ENCODE assay signal across 14 cellular contexts in genomic region chr3:55483196-55484095, GRCh38. TPM values are rescaled to one million over a fixed set of nuclear protein-coding genes. Genes with fewer than 3 reads are reported as not detected.
DNase-seq lines count a peak whose midpoint lies in the region; ATAC-seq, FAIRE-seq and TF ChIP-seq lines count a peak whose summit lies in the region.
"Had no signal": no experiment of that assay in that cellular context is flagged by ENCODE, and none has a peak within 500 bp of the region (broad histone marks: within the 10 kb centered on the region; RNA-seq: fewer than 3 reads in every experiment).

No MANE protein-coding gene starts in this region.

- no peak overlapping the region for H3K56ac ChIP-seq in H1 (replicated peaks; ENCODE audit: insufficient read length, low read depth, low read length)
- H3K56ac ChIP-seq in mesendoderm (ENCODE audit: low read length), result peak overlapping the region; percentile 91

- no peak overlapping the region for H4K91ac ChIP-seq in H1 (replicated peaks; ENCODE audit: insufficient read length, low read length)

- H2BK15ac ChIP-seq in H1 (ENCODE audit: low read length) (peak overlapping the region; percentile 72; the same call in 1 of the 2 replicates), mesendoderm (replicated peaks; ENCODE audit: low read depth) (no peak overlapping the region)

- TF ChIP-seq RAD21 in H1 (IDR thresholded peaks at IDR 0.05 in 1 of 2, conservative IDR thresholded peaks at IDR 0.05 in 1 of 2; ENCODE audit: low read depth in 2 of 2, low read length in 2 of 2), result no peak

- TF ChIP-seq EP300 in H1 (IDR thresholded peaks at IDR 0.05; ENCODE audit: borderline replicate concordance in 1 of 2, low read depth in 2 of 2, low read length in 2 of 2), result no peak

- peak overlapping the region; percentile 99 for H3K4me2 ChIP-seq in H1 (ENCODE audit: insufficient read depth in 1 of 2, low read depth in 2 of 2, low read length in 2 of 2)
- peak overlapping the region; percentile 100 for H3K4me2 ChIP-seq in mesendoderm (ENCODE audit: low read length)

- H3K79me2 ChIP-seq in H1 (ENCODE audit: control insufficient read depth in 1 of 2, insufficient read depth in 2 of 2, low read length in 2 of 2), result no peaks in the 10 kb centered on the region
- peaks cover 29% of the 10 kb centered on the region for H3K79me2 ChIP-seq in mesendoderm (ENCODE audit: control insufficient read depth, insufficient read depth, low read length)

- DNase-seq in cardiac muscle cell (ENCODE audit: low read depth in 1 of 2, low spot score in 1 of 2) (peak in 1 of 2 donors; percentile 38), Right ventricle myocardium superior (no peak), H1 (ENCODE audit: low read depth in 1 of 2, low spot score in 2 of 2) (peak in 1 of 2 experiments; percentile 65), mesendoderm (peak; percentile 61), uterus (no peak), adrenal gland (no peak), aorta (no peak), NCI-H345 (lab: John Stamatoyannopoulos, UW) (no peak)
- DNase-seq: activated CD4-positive, alpha-beta T cell treated with anti-CD3 and anti-CD28 coated beads, Interleukin-2, amount 50 U/mL, for 4 hours; activated gamma-delta T cell; KG1; NCI-H2081; sigmoid colon; T-helper 2 cell had no signal

- H4K20me1 ChIP-seq in H1 (replicated peaks in 1 of 2; ENCODE audit: control insufficient read depth in 1 of 2, insufficient read depth in 2 of 2, low read length in 2 of 2), result peaks cover 5 to 12% of the 10 kb centered on the region in 2 experiments

- H2AK5ac ChIP-seq in H1 (ENCODE audit: low read depth, low read length), result no peak overlapping the region
- H2AK5ac ChIP-seq in mesendoderm (ENCODE audit: low read length), result no peak overlapping the region

- H2BK5ac ChIP-seq in H1 (ENCODE audit: low read depth, low read length) (no peak overlapping the region), mesendoderm (ENCODE audit: low read length) (no peak overlapping the region)

- H2BK20ac ChIP-seq in H1 (ENCODE audit: low read length), result peak overlapping the region; percentile 73

- no peaks in the 10 kb centered on the region for H3K27me3 ChIP-seq in cardiac muscle cell
- peaks cover 30 to 81% (median 68%) of the 10 kb centered on the region in 4 experiments for H3K27me3 ChIP-seq in H1 (replicated peaks in 1 of 4; ENCODE audit: control insufficient read depth in 3 of 4, extremely low read depth in 1 of 4, insufficient read depth in 3 of 4, low read length in 3 of 4)
- peaks cover 11% of the 10 kb centered on the region for H3K27me3 ChIP-seq in mesendoderm (ENCODE audit: insufficient read depth, low read length, poor library complexity)
- no peaks in the 10 kb centered on the region for H3K27me3 ChIP-seq in uterus
- peaks cover 62% of the 10 kb centered on the region for H3K27me3 ChIP-seq in adrenal gland
- peaks cover 0 to 1% of the 10 kb centered on the region in 2 donors for H3K27me3 ChIP-seq in aorta (ENCODE audit: control insufficient read depth in 1 of 2, insufficient read depth in 2 of 2, low read length in 1 of 2)

- H3K4me3 ChIP-seq in cardiac muscle cell (peak overlapping the region; percentile 70), H1 (ENCODE audit: extremely low read depth in 1 of 4, insufficient read depth in 2 of 4, low read depth in 3 of 4, low read length in 4 of 4) (peak overlapping the region; percentile 45 to 90 (median 57)), mesendoderm (ENCODE audit: low read length) (peak overlapping the region; percentile 76), uterus (peak overlapping the region; percentile 41 to 71), adrenal gland (no peak overlapping the region), aorta (ENCODE audit: low read length in 2 of 2) (no peak overlapping the region)

- H3K18ac ChIP-seq in H1 (ENCODE audit: extremely low read depth, low read length) (peak overlapping the region; percentile 43; the same call in 1 of the 2 replicates), mesendoderm (ENCODE audit: low read length) (peak overlapping the region; percentile 65)

- no peak for ATAC-seq in Right ventricle myocardium superior (ENCODE audit: poor library complexity)
- ATAC-seq in aorta (ENCODE audit: low FRiP score), result no peak

- no peak overlapping the region for H3K27ac ChIP-seq in cardiac muscle cell
- no peak overlapping the region for H3K27ac ChIP-seq in H1 (ENCODE audit: low read depth, low read length)
- no peak overlapping the region for H3K27ac ChIP-seq in mesendoderm (ENCODE audit: low read depth, low read length)
- H3K27ac ChIP-seq in uterus, result peak overlapping the region; percentile 84 to 91
- no peak overlapping the region for H3K27ac ChIP-seq in adrenal gland
- no peak overlapping the region for H3K27ac ChIP-seq in aorta (ENCODE audit: low read depth in 1 of 2, low read length in 2 of 2)

- H3K4me1 ChIP-seq in cardiac muscle cell (ENCODE audit: low read depth) (peaks cover 26% of the 10 kb centered on the region), H1 (replicated peaks in 1 of 4; ENCODE audit: control insufficient read depth in 3 of 4, insufficient read depth in 4 of 4, low read length in 3 of 4) (peaks cover 0 to 20% (median 9%) of the 10 kb centered on the region in 4 experiments; a peak in 6 of 7 replicates), mesendoderm (ENCODE audit: control insufficient read depth, low read depth, low read length) (peaks cover 8% of the 10 kb centered on the region), uterus (no peaks in the 10 kb centered on the region), adrenal gland (replicated peaks in 1 of 2) (peaks cover 0 to 27% of the 10 kb centered on the region in 2 donors), aorta (ENCODE audit: control insufficient read depth in 1 of 2, insufficient read depth in 2 of 2, low read length in 2 of 2) (no peaks in the 10 kb centered on the region)

- FAIRE-seq in H1 (lab: Jason Lieb, UNC), result no peak

- H3K23ac ChIP-seq in H1 (ENCODE audit: insufficient read length) (no peak overlapping the region), mesendoderm (ENCODE audit: low read length) (no peak overlapping the region)

- H3K79me1 ChIP-seq in H1 (ENCODE audit: low read depth, low read length) (no peaks in the 10 kb centered on the region), mesendoderm (ENCODE audit: low read length) (peaks cover 6% of the 10 kb centered on the region)

- H4K5ac ChIP-seq in H1 (ENCODE audit: insufficient read length, low read depth, low read length), result no peak overlapping the region
- H4K5ac ChIP-seq in mesendoderm (ENCODE audit: low read length), result no peak overlapping the region

- intact Hi-C loops in Right ventricle myocardium superior (cut with DNase I), result no loop called here
- intact Hi-C loops in uterus (cut with DNase I; ENCODE audit: low total_unique reads), result no loop called here
- intact Hi-C loops in adrenal gland (cut with DNase I), result loop anchor here in 1 of 2 donors (5.0 kb wide), 1 partner anchor 264 kb away; no protein-coding TSS in a partner anchor
- intact Hi-C loops in aorta (cut with DNase I), result loop anchor here (2.0 to 10.0 kb wide), 4 partner anchors 263 to 1011 kb away; no protein-coding TSS in a partner anchor

- H2BK12ac ChIP-seq in H1 (ENCODE audit: low read depth, low read length), result peak overlapping the region; percentile 60; the same call in 1 of the 2 replicates

- WGBS in H1 (ENCODE audit: extremely low coverage in 1 of 2, insufficient coverage in 1 of 2, insufficient read length in 1 of 2, insufficient replicate concordance in 2 of 2, low coverage in 1 of 2, low lambda C conversion rate in 2 of 2, missing lambda C conversion rate in 1 of 2), 2 experiments, result 7% methylated on average over 40 of the region's 40 CpGs; no CpG with 5 or more reads in 1 of the 2 experiments
- WGBS in mesendoderm (ENCODE audit: extremely low coverage, insufficient coverage, low lambda C conversion rate), result no CpG with 5 or more reads among the region's 40 CpGs
- WGBS in adrenal gland, 4 donors, result 61 to 73% (median 64%) methylated on average over 40 of the region's 40 CpGs
- WGBS in aorta, 2 donors, result 41 to 54% methylated on average over 40 of the region's 40 CpGs

- H4K8ac ChIP-seq in H1 (ENCODE audit: extremely low read depth, insufficient read depth, low read length), result no peak overlapping the region
- no peak overlapping the region for H4K8ac ChIP-seq in mesendoderm (ENCODE audit: low read depth, low read length)

- H2AFZ ChIP-seq in H1 (ENCODE audit: low read length), result no peak overlapping the region

- CTCF ChIA-PET in H1 (lab: Charles Lee; ENCODE audit: partially characterized antibody), result interaction anchor here (0.5 to 3.2 kb wide), 10 partner anchors 26 to 1130 kb away, joined by 3 to 16 read pairs (median 3); no protein-coding TSS in a partner anchor

- TF ChIP-seq POLR2A in H1 (IDR thresholded peaks at IDR 0.05; ENCODE audit: control extremely low read depth in 1 of 2, low read depth in 2 of 2, low read length in 2 of 2), result no peak
- no peak for TF ChIP-seq POLR2A in uterus (IDR thresholded peaks at IDR 0.05)
- no peak for TF ChIP-seq POLR2A in adrenal gland (IDR thresholded peaks at IDR 0.05)

- no peaks in the 10 kb centered on the region for H3K9me3 ChIP-seq in cardiac muscle cell (ENCODE audit: low read depth)
- no peaks in the 10 kb centered on the region for H3K9me3 ChIP-seq in H1 (ENCODE audit: insufficient read depth in 2 of 2, low read depth in 1 of 2, low read length in 1 of 2)
- H3K9me3 ChIP-seq in uterus, result no peaks in the 10 kb centered on the region
- H3K9me3 ChIP-seq in adrenal gland (replicated peaks in 1 of 3), result no peaks in the 10 kb centered on the region
- no peaks in the 10 kb centered on the region for H3K9me3 ChIP-seq in aorta (ENCODE audit: control insufficient read depth, low read length)
- H3K9me3 ChIP-seq: sigmoid colon had no signal

- H3K14ac ChIP-seq in H1 (ENCODE audit: insufficient read length), result no peak overlapping the region

- H3K4ac ChIP-seq in H1 (replicated peaks; ENCODE audit: insufficient read length, low read depth, low read length) (no peak overlapping the region), mesendoderm (ENCODE audit: low read depth, low read length) (no peak overlapping the region)

- H3K9ac ChIP-seq in H1 (replicated peaks in 1 of 4; ENCODE audit: extremely low read depth in 1 of 4, low read depth in 3 of 4, low read length in 3 of 4) (no peak overlapping the region), mesendoderm (ENCODE audit: low read length) (peak overlapping the region; percentile 85)

- H2BK120ac ChIP-seq in H1 (replicated peaks; ENCODE audit: low read depth, low read length) (no peak overlapping the region), mesendoderm (ENCODE audit: low read depth, low read length) (no peak overlapping the region)

- H3K36me3 ChIP-seq in cardiac muscle cell (peaks cover 12% of the 10 kb centered on the region), H1 (ENCODE audit: control insufficient read depth in 2 of 4, insufficient read depth in 4 of 4, low read length in 3 of 4) (0 out of 8 replicates have a peak, but pooled peaks cover 0 to 2% (median 0%) of the 10 kb centered on the region in 4 experiments), mesendoderm (ENCODE audit: control insufficient read depth, insufficient read depth, low read length) (no peaks in the 10 kb centered on the region), uterus (no peaks in the 10 kb centered on the region), adrenal gland (replicated peaks in 1 of 2) (no peaks in the 10 kb centered on the region), aorta (ENCODE audit: control insufficient read depth in 1 of 2, insufficient read depth in 2 of 2, low read length in 1 of 2) (no peaks in the 10 kb centered on the region)
- H3K36me3 ChIP-seq: sigmoid colon had no signal

- POLR2A ChIA-PET in H1 (lab: Charles Lee; ENCODE audit: partially characterized antibody), result interaction anchor here (1.0 to 1.6 kb wide), 3 partner anchors 9 to 73 kb away, joined by 3 to 4 read pairs (median 3); no protein-coding TSS in a partner anchor

- TF ChIP-seq CTCF in cardiac muscle cell (IDR thresholded peaks at IDR 0.05; ENCODE audit: low read depth, low read length) (no peak), H1 (IDR thresholded peaks at IDR 0.05; ENCODE audit: control extremely low read depth in 1 of 3, insufficient read depth in 1 of 3, low read depth in 1 of 3, low read length in 3 of 3) (no peak), uterus (IDR thresholded peaks at IDR 0.05) (no peak), adrenal gland (IDR thresholded peaks at IDR 0.05) (no peak)

- H3K23me2 ChIP-seq in H1 (ENCODE audit: low read depth, low read length), result peaks cover 51% of the 10 kb centered on the region

RNA-seq across cellular contexts. Expression of gene WNT5A, which starts 3.7 kb away (rescaled TPM):
- 94.2 and 113 TPM in 2 replicates for total RNA-seq in cardiac muscle cell
- 18.4 and 22.3 TPM in 2 replicates for polyA plus RNA-seq in cardiac muscle cell
- total RNA-seq in Right ventricle myocardium superior, result 6.7 TPM
- 3.3 and 5.6 TPM in 2 replicates for total RNA-seq in H1 (2021; fragmentation: NEBNext Ultra II Directional; extraction: Animal tissue kit (Norgen Biotek cat#: 25700))
- polyA plus RNA-seq in H1 (2011; rRNA removed), result 3.9 and 4.2 TPM in 2 replicates
- polyA plus RNA-seq in H1 (2011; cell fraction: cytosol; rRNA removed), result 2.8 TPM
- polyA plus RNA-seq in H1 (2011; cell fraction: nucleus; rRNA removed), result 8.1 TPM
- polyA plus RNA-seq in H1 (2012, experiment 1 of 2), result 2.7 to 4.3 TPM (median 3.2 TPM) in 4 replicates
- 0.49 TPM for polyA plus RNA-seq in H1 (2012, experiment 2 of 2)
- 2.2 TPM for polyA plus RNA-seq in H1 (2013, experiment 1 of 2)
- 2.2 TPM for polyA plus RNA-seq in H1 (2013, experiment 2 of 2)
- polyA minus RNA-seq in H1 (2011; rRNA and poly(A)+ RNA removed), result 6.5 and 13.0 TPM in 2 replicates
- polyA minus RNA-seq in H1 (2011; cell fraction: cytosol; rRNA and poly(A)+ RNA removed), result 10.1 TPM
- 12.2 TPM for polyA minus RNA-seq in H1 (2011; cell fraction: nucleus; rRNA and poly(A)+ RNA removed)
- polyA plus RNA-seq in mesendoderm (2013, experiment 1 of 2), result 3.4 TPM
- polyA plus RNA-seq in mesendoderm (2013, experiment 2 of 2), result 2.8 TPM
- 10 to 100 TPM in 3 of 4 donors, 1 to 10 TPM in 1; 6.2 to 96.5 (median 23.1) TPM for total RNA-seq in uterus
- 10 to 100 TPM in 2 of 8 donors, 1 to 10 TPM in 6; 1.4 to 16.2 (median 6.8) TPM for total RNA-seq in adrenal gland
- polyA plus RNA-seq in adrenal gland, result 1 to 10 TPM in 1 of 3 donors, under 1 TPM in 2; 0.54 to 1.6 (median 0.64) TPM
- 10 to 100 TPM in 1 of 2 donors, under 1 TPM in 1; 0.52 to 10.6 TPM for total RNA-seq in aorta
- polyA plus RNA-seq in aorta, result under 1 TPM; 0.13 to 0.33 TPM

Comparison
In these comparisons a context has a peak if more than half of its experiments do, and no peak if none do; other contexts are left out.
1. H3K27ac ChIP-seq: peak in uterus (2 of 2); none in cardiac muscle cell (single experiment), H1 (single experiment), mesendoderm (single experiment), adrenal gland (0 of 5) and aorta (0 of 2).
2. H3K4me3 ChIP-seq: peak in cardiac muscle cell (single experiment), H1 (4 of 4), mesendoderm (single experiment) and uterus (2 of 2); none in adrenal gland (0 of 4) and aorta (0 of 2).
3. intact Hi-C loops: an anchor here in aorta (2.0 to 10.0 kb wide); none called in Right ventricle myocardium superior and uterus.